Comparison of ENCODE assay signal across 2 cellular contexts in the genomic region with DNA sequence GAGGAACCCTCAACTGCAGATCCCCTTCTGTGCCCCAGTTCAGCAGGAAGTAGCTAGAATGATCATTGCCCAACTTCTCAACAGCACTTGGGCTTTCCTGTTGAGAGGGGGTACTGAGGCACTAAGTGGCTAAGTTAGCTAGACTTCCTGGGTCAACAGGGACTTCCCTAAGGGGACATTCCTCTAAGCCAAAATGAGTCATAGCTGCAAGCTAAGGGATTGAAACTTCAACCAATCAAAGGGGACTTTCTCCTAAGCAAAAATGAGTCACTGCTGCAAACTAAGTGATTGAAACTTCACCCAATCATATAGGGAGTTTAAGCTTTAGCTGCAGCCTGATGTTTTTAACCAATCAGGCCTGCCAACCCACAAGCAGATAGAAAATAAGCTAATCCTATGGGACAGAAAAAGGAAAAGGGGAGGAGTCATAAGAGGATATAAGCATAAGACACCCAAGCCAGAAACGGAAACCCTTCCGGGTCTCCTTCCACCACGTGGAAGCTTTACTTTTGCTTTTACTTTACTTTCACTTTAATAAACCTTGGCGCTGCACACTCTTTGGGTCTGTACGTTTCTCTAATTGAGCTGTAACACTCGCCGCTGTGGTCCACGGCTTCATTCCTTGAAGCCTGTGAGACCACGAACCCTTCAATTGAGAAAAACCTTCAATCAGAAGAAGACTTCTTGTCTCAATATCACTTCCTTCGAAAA.
A peak's percentile ranks its signal among the peaks of the same experiment; 100 is the strongest.
TF ChIP-seq lines count a peak whose summit lies in the region.

No MANE protein-coding gene starts in this region.

TF ChIP-seq in HepG2, 621 proteins besides CTCF, POLR2A, EP300 and RAD21 (continued from another document):
- TF ChIP-seq, protein P1, sequence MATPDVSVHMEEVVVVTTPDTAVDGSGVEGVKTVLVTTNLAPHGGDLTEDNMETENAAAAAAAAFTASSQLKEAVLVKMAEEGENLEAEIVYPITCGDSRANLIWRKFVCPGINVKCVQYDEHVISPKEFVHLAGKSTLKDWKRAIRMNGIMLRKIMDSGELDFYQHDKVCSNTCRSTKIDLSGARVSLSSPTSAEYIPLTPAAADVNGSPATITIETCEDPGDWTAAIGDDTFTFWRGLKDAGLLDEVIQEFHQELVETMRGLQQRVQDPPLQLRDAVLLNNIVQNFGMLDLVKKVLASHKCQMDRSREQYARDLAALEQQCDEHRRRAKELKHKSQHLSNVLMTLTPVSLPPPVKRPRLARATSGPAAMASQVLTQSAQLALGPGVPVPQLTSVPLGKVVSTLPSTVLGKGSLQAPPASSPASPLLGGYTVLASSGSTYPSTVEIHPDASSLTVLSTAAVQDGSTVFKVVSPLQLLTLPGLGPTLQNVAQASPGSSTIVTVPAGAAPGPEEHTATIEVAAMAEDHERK (CRISPR knock-in tag; IDR thresholded peaks at IDR 0.05; ENCODE audit: low read depth), result no peak
- no peak for TF ChIP-seq ZNF530 (CRISPR knock-in tag; IDR thresholded peaks at IDR 0.05; ENCODE audit: low read depth)
- TF ChIP-seq FOSL2 (CRISPR knock-in tag; IDR thresholded peaks at IDR 0.05), result 0 out of 2 replicates have a peak, but pooled peaks have one; percentile 17
- TF ChIP-seq NR2C2 (CRISPR knock-in tag; IDR thresholded peaks at IDR 0.05; ENCODE audit: borderline replicate concordance), result peak; percentile 91
- TF ChIP-seq GABPA (IDR thresholded peaks at IDR 0.05; ENCODE audit: low read depth, low read length), result no peak; the same call in 1 of the 2 replicates
- peak; percentile 83 for TF ChIP-seq GABPA (CRISPR knock-in tag; IDR thresholded peaks at IDR 0.05; ENCODE audit: low read depth)
TF ChIP-seq in HepG2: peak in this region for 5.

TF ChIP-seq in K562, 482 proteins besides CTCF, POLR2A, EP300 and RAD21 (continued from another document):
- TF ChIP-seq, protein P2, sequence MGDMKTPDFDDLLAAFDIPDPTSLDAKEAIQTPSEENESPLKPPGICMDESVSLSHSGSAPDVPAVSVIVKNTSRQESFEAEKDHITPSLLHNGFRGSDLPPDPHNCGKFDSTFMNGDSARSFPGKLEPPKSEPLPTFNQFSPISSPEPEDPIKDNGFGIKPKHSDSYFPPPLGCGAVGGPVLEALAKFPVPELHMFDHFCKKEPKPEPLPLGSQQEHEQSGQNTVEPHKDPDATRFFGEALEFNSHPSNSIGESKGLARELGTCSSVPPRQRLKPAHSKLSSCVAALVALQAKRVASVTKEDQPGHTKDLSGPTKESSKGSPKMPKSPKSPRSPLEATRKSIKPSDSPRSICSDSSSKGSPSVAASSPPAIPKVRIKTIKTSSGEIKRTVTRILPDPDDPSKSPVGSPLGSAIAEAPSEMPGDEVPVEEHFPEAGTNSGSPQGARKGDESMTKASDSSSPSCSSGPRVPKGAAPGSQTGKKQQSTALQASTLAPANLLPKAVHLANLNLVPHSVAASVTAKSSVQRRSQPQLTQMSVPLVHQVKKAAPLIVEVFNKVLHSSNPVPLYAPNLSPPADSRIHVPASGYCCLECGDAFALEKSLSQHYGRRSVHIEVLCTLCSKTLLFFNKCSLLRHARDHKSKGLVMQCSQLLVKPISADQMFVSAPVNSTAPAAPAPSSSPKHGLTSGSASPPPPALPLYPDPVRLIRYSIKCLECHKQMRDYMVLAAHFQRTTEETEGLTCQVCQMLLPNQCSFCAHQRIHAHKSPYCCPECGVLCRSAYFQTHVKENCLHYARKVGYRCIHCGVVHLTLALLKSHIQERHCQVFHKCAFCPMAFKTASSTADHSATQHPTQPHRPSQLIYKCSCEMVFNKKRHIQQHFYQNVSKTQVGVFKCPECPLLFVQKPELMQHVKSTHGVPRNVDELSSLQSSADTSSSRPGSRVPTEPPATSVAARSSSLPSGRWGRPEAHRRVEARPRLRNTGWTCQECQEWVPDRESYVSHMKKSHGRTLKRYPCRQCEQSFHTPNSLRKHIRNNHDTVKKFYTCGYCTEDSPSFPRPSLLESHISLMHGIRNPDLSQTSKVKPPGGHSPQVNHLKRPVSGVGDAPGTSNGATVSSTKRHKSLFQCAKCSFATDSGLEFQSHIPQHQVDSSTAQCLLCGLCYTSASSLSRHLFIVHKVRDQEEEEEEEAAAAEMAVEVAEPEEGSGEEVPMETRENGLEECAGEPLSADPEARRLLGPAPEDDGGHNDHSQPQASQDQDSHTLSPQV (IDR thresholded peaks at IDR 0.05), result no peak
- TF ChIP-seq NR2C2 (CRISPR knock-in tag; IDR thresholded peaks at IDR 0.05), result no peak
- peak; percentile 73; the same call in 1 of the 2 replicates for TF ChIP-seq NR2C2 (tag; IDR thresholded peaks at IDR 0.05)
- TF ChIP-seq, protein P3, sequence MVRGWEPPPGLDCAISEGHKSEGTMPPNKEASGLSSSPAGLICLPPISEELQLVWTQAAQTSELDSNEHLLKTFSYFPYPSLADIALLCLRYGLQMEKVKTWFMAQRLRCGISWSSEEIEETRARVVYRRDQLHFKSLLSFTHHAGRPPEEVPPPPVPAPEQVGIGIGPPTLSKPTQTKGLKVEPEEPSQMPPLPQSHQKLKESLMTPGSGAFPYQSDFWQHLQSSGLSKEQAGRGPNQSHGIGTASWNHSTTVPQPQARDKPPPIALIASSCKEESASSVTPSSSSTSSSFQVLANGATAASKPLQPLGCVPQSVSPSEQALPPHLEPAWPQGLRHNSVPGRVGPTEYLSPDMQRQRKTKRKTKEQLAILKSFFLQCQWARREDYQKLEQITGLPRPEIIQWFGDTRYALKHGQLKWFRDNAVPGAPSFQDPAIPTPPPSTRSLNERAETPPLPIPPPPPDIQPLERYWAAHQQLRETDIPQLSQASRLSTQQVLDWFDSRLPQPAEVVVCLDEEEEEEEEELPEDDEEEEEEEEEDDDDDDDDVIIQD (CRISPR knock-in tag; IDR thresholded peaks at IDR 0.05), result no peak
- TF ChIP-seq, protein P4, sequence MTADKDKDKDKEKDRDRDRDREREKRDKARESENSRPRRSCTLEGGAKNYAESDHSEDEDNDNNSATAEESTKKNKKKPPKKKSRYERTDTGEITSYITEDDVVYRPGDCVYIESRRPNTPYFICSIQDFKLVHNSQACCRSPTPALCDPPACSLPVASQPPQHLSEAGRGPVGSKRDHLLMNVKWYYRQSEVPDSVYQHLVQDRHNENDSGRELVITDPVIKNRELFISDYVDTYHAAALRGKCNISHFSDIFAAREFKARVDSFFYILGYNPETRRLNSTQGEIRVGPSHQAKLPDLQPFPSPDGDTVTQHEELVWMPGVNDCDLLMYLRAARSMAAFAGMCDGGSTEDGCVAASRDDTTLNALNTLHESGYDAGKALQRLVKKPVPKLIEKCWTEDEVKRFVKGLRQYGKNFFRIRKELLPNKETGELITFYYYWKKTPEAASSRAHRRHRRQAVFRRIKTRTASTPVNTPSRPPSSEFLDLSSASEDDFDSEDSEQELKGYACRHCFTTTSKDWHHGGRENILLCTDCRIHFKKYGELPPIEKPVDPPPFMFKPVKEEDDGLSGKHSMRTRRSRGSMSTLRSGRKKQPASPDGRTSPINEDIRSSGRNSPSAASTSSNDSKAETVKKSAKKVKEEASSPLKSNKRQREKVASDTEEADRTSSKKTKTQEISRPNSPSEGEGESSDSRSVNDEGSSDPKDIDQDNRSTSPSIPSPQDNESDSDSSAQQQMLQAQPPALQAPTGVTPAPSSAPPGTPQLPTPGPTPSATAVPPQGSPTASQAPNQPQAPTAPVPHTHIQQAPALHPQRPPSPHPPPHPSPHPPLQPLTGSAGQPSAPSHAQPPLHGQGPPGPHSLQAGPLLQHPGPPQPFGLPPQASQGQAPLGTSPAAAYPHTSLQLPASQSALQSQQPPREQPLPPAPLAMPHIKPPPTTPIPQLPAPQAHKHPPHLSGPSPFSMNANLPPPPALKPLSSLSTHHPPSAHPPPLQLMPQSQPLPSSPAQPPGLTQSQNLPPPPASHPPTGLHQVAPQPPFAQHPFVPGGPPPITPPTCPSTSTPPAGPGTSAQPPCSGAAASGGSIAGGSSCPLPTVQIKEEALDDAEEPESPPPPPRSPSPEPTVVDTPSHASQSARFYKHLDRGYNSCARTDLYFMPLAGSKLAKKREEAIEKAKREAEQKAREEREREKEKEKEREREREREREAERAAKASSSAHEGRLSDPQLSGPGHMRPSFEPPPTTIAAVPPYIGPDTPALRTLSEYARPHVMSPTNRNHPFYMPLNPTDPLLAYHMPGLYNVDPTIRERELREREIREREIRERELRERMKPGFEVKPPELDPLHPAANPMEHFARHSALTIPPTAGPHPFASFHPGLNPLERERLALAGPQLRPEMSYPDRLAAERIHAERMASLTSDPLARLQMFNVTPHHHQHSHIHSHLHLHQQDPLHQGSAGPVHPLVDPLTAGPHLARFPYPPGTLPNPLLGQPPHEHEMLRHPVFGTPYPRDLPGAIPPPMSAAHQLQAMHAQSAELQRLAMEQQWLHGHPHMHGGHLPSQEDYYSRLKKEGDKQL (CRISPR knock-in tag; IDR thresholded peaks at IDR 0.05; ENCODE audit: borderline replicate concordance), result no peak
- TF ChIP-seq NR2C1 (IDR thresholded peaks at IDR 0.05), result no peak
- TF ChIP-seq NR2C1 (tag; IDR thresholded peaks at IDR 0.05), result peak; percentile 56; the same call in 1 of the 2 replicates
- no peak for TF ChIP-seq SMAD4 (CRISPR knock-in tag; conservative IDR thresholded peaks at IDR 0.05)
